17 cellular contexts compared by ENCODE assay signal in genomic region chr2:96122391-96122790, GRCh38. TPM values are rescaled to one million over a fixed set of nuclear protein-coding genes. Genes with fewer than 3 reads are reported as not detected.
A peak's percentile ranks its signal among the peaks of the same experiment; 100 is the strongest.
DNase-seq lines count a peak whose midpoint lies in the region; ATAC-seq, FAIRE-seq and TF ChIP-seq lines count a peak whose summit lies in the region.
"Had no signal": no experiment of that assay in that cellular context is flagged by ENCODE, and none has a peak within 500 bp of the region (broad histone marks: within the 10 kb centered on the region; RNA-seq: fewer than 3 reads in every experiment).

No MANE protein-coding gene starts in this region.

- SMC1A ChIA-PET in GM12878 (lab: Charles Lee; ENCODE audit: uncharacterized antibody, unreplicated experiment), result interaction anchor here (1.1 kb wide), 1 partner anchor 52 kb away, joined by 6 read pairs; no protein-coding TSS in a partner anchor

- H3K36me3 ChIP-seq in right atrium auricular region (no peaks in the 10 kb centered on the region), GM12878 (ENCODE audit: control insufficient read depth in 2 of 2, insufficient read depth in 2 of 2, low read length in 1 of 2) (no peaks in the 10 kb centered on the region), testis (ENCODE audit: low read depth, missing control alignments) (no peaks in the 10 kb centered on the region)
- H3K36me3 ChIP-seq: BLaER1 had no signal

- TF ChIP-seq RAD21 in GM12878 (IDR thresholded peaks at IDR 0.05; ENCODE audit: insufficient read depth, low read depth, low read length), result no peak

- H3K27ac Mint-ChIP-seq in activated CD4-positive, alpha-beta T cell treated with anti-CD3 and anti-CD28 coated beads, Interleukin-2, amount 10 ng/mL, durations not matched to agents 7 days and 5 days, result no peak overlapping the region
- H3K27ac Mint-ChIP-seq: GM23338 had no signal

- intact Hi-C loops in Right ventricle myocardium inferior (cut with DNase I) (no loop called here), GM12878 (cut with micrococcal nuclease; ENCODE audit: unreplicated experiment) (no loop called here), testis (cut with DNase I; ENCODE audit: low total_unique reads) (loop anchor here (10.0 kb wide), 1 partner anchor 118 kb away; no protein-coding TSS in a partner anchor)

- CTCF ChIA-PET in GM12878 (lab: Yijun Ruan, JAX), result interaction anchor here (1.2 to 1.5 kb wide), 2 partner anchors 19 to 52 kb away, joined by 5 to 6 read pairs; no protein-coding TSS in a partner anchor
- CTCF ChIA-PET in activated CD4-positive, alpha-beta T cell treated with anti-CD3 and anti-CD28 coated beads, Interleukin-2, amount 10 ng/mL, durations not matched to agents 7 days and 5 days (lab: Charles Lee), result interaction anchor here (1.4 kb wide), 1 partner anchor 16 kb away, joined by 7 read pairs; the partner anchor contains the start of gene ASTL

- H3K9me3 ChIP-seq in right atrium auricular region (no peaks in the 10 kb centered on the region), GM12878 (replicated peaks; ENCODE audit: control insufficient read depth, insufficient read depth, low read length) (no peaks in the 10 kb centered on the region), testis (no peaks in the 10 kb centered on the region)
- H3K9me3 ChIP-seq: BLaER1, Caco-2 had no signal

- no peaks in the 10 kb centered on the region; the same call in 1 of the 2 replicates for H4K20me1 ChIP-seq in GM12878 (ENCODE audit: control insufficient read depth, insufficient read depth)
- H4K20me1 ChIP-seq: BLaER1 had no signal

- H2AFZ ChIP-seq in GM12878 (ENCODE audit: control insufficient read depth, low read depth, low read length), result no peak overlapping the region
- H2AFZ ChIP-seq: GM23338 had no signal

- peaks cover 31% of the 10 kb centered on the region for H3K27me3 Mint-ChIP-seq in activated CD4-positive, alpha-beta T cell treated with anti-CD3 and anti-CD28 coated beads, Interleukin-2, amount 10 ng/mL, durations not matched to agents 7 days and 5 days

- H3K36me3 Mint-ChIP-seq in activated CD4-positive, alpha-beta T cell treated with anti-CD3 and anti-CD28 coated beads, Interleukin-2, amount 10 ng/mL, durations not matched to agents 7 days and 5 days (ENCODE audit: low read depth), result no peaks in the 10 kb centered on the region

- H3K9me3 Mint-ChIP-seq in activated CD4-positive, alpha-beta T cell treated with anti-CD3 and anti-CD28 coated beads, Interleukin-2, amount 10 ng/mL, durations not matched to agents 7 days and 5 days, result no peaks in the 10 kb centered on the region
- H3K9me3 Mint-ChIP-seq: CD8-positive, alpha-beta memory T cell; GM23338 had no signal

- H3K4me1 ChIP-seq in right atrium auricular region, result peaks cover 0 to 3% of the 10 kb centered on the region in 2 donors
- H3K4me1 ChIP-seq in GM12878 (ENCODE audit: control insufficient read depth, insufficient read depth, low read length), result peaks cover 7% of the 10 kb centered on the region
- H3K4me1 ChIP-seq in testis, result peaks cover 12% of the 10 kb centered on the region

- ATAC-seq in Right ventricle myocardium inferior (no peak), GM12878 (peak; percentile 10; the same call in 2 of the 3 replicates)
- ATAC-seq: GM23338 had no signal

- RAD21 ChIA-PET in GM12878 (lab: Charles Lee; ENCODE audit: unreplicated experiment), result no interaction called here

- no peak for TF ChIP-seq EP300 in GM12878 (IDR thresholded peaks at IDR 0.05; ENCODE audit: borderline replicate concordance in 1 of 2, control insufficient read depth in 1 of 2, low read depth in 2 of 2, low read length in 2 of 2)

- H3K27me3 ChIP-seq in right atrium auricular region (peaks cover 0 to 3% of the 10 kb centered on the region in 2 donors), GM12878 (replicated peaks in 1 of 2; ENCODE audit: control insufficient read depth in 2 of 2, insufficient read depth in 2 of 2, low read length in 1 of 2) (peaks cover 0 to 1% of the 10 kb centered on the region in 2 experiments; a peak in 2 of 4 replicates), testis (no peaks in the 10 kb centered on the region)

- WGBS in GM12878 (ENCODE audit: insufficient coverage, insufficient replicate concordance, low lambda C conversion rate, missing lambda C conversion rate), result 38% methylated on average over 5 of the region's 5 CpGs
- WGBS in testis, 2 donors, result 38 to 80% methylated on average over 1 to 5 of the region's 5 CpGs

- no peak overlapping the region for H3K4me2 ChIP-seq in GM12878 (ENCODE audit: control insufficient read depth, insufficient read depth)
- H3K4me2 ChIP-seq: BLaER1, GM23338 had no signal

- H3K4me3 ChIP-seq in right atrium auricular region (no peak overlapping the region), GM12878 (no peak overlapping the region), testis (no peak overlapping the region)
- H3K4me3 ChIP-seq: BLaER1, GM23338 had no signal

- POLR2A ChIA-PET in GM12878 (lab: Charles Lee), result no interaction called here
- POLR2A ChIA-PET in activated CD4-positive, alpha-beta T cell treated with anti-CD3 and anti-CD28 coated beads, Interleukin-2, amount 10 ng/mL, durations not matched to agents 7 days and 5 days (lab: Charles Lee), result no interaction called here

- BruUV-seq in GM12878 (replicated peaks; lab: Mats Ljungman, UMichigan), result no TSS peak

- peaks cover 8% of the 10 kb centered on the region for H3K4me1 Mint-ChIP-seq in activated CD4-positive, alpha-beta T cell treated with anti-CD3 and anti-CD28 coated beads, Interleukin-2, amount 10 ng/mL, durations not matched to agents 7 days and 5 days

- in situ Hi-C loops in GM12878 (cut with MboI), result no loop called here

- no peak for TF ChIP-seq POLR2A in GM12891 (IDR thresholded peaks at IDR 0.05; ENCODE audit: low read depth, low read length)
- no peak for TF ChIP-seq POLR2A in GM12878 (IDR thresholded peaks at IDR 0.05; ENCODE audit: low read depth, low read length)
- no peak for TF ChIP-seq POLR2A in testis (IDR thresholded peaks at IDR 0.05)

- H3K9ac ChIP-seq in GM12878 (ENCODE audit: control insufficient read depth, insufficient read depth, low read length), result no peak overlapping the region
- H3K9ac ChIP-seq: BLaER1 had no signal

- H3K4me3 Mint-ChIP-seq in activated CD4-positive, alpha-beta T cell treated with anti-CD3 and anti-CD28 coated beads, Interleukin-2, amount 10 ng/mL, durations not matched to agents 7 days and 5 days, result no peak overlapping the region
- H3K4me3 Mint-ChIP-seq: CD8-positive, alpha-beta memory T cell; GM23338 had no signal

- TF ChIP-seq CTCF in right atrium auricular region (IDR thresholded peaks at IDR 0.05) (no peak), GM12878 (IDR thresholded peaks at IDR 0.05 in 2 of 3, conservative IDR thresholded peaks at IDR 0.05 in 1 of 3; ENCODE audit: control insufficient read depth in 2 of 3, extremely low read depth in 1 of 3, insufficient read depth in 1 of 3, low read depth in 3 of 3, low read length in 3 of 3) (no peak), testis (IDR thresholded peaks at IDR 0.05) (no peak)

- FAIRE-seq in GM12891 (lab: Jason Lieb, UNC) (no peak), GM12878 (lab: Jason Lieb, UNC) (no peak)

- DNase-seq in Right ventricle myocardium inferior (ENCODE audit: missing footprints) (peak; percentile 11), right atrium auricular region (ENCODE audit: low spot score) (no peak), GM12891 (ENCODE audit: insufficient read length, low spot score) (no peak), GM12878 (ENCODE audit: low read depth, low spot score) (no peak), testis (peak; percentile 53), NCI-H1436 treated with DMSO at 0.1 percent for 48 hours (lab: John Stamatoyannopoulos, UW) (no peak)
- no peak for DNase-seq in activated CD4-positive, alpha-beta T cell treated with anti-CD3 and anti-CD28 coated beads, Interleukin-2, amount 10 ng/mL, durations not matched to agents 7 days and 5 days
- DNase-seq: 8988T; AML-193; Caco-2; CD8-positive, alpha-beta memory T cell; DMS53; H7; IMR-90 had no signal

- H3K27ac ChIP-seq in right atrium auricular region (no peak overlapping the region), GM12878 (ENCODE audit: control insufficient read depth, insufficient read depth) (no peak overlapping the region), testis (no peak overlapping the region)
- H3K27ac ChIP-seq: BLaER1 had no signal

- H3K79me2 ChIP-seq in GM12878 (ENCODE audit: control insufficient read depth, insufficient read depth, low read length), result no peaks in the 10 kb centered on the region

RNA-seq across cellular contexts. Expression of gene ADRA2B, which starts 6.0 kb away (rescaled TPM):
- total RNA-seq in Right ventricle myocardium inferior, result 6.9 TPM
- total RNA-seq in right atrium auricular region, result 1 to 10 TPM in 1 of 2 donors, under 1 TPM in 1; 0.47 to 1.4 TPM
- 0.18 TPM for polyA plus RNA-seq in GM12891 (2012; ENCODE audit: low read depth, missing spikeins)
- 0.31 TPM in 1 of 2 replicates, not detected in the other for total RNA-seq in GM12878 (2013; cell fraction: nucleolus; rRNA removed)
- total RNA-seq in GM12878 (2014; rRNA removed), result 0.05 TPM in 1 of 2 replicates, not detected in the other
- total RNA-seq in GM12878 (2014; rRNA removed; fragmentation: Illumina TruSeq; extraction: Trizol), result 0.05 TPM in 1 of 2 replicates, not detected in the other
- total RNA-seq in GM12878 (2021), result 0.10 TPM in 1 of 2 replicates, not detected in the other
- polyA plus RNA-seq in GM12878 (2011; ENCODE audit: low read depth), result not detected
- polyA plus RNA-seq in GM12878 (2011; rRNA removed), result not detected in 2 replicates
- not detected in 2 replicates for polyA plus RNA-seq in GM12878 (2011; cell fraction: cytosol; rRNA removed)
- 0.79 and 0.84 TPM in 2 replicates for polyA plus RNA-seq in GM12878 (2011; cell fraction: nucleus; rRNA removed)
- 0.16 and 0.22 TPM in 2 replicates for polyA plus RNA-seq in GM12878 (2012)
- polyA plus RNA-seq in GM12878 (2014; fragmentation: Illumina TruSeq; extraction: Trizol), result 0.01 TPM in 1 of 2 replicates, not detected in the other
- under 1 TPM in 1 of 2 experiments, not detected in 1; 0.03 TPM for polyA plus RNA-seq in GM12878 (2014; fragmentation: Nextera tagmentation; extraction: Ambion mirVana)
- 0.05 and 0.09 TPM in 2 replicates for polyA plus RNA-seq in GM12878 (2014; rRNA removed)
- polyA plus RNA-seq in GM12878 (2016; fragmentation: Nextera tagmentation; extraction: Ambion mirVana), result not detected
- not detected in 2 replicates for polyA minus RNA-seq in GM12878 (2011; rRNA and poly(A)+ RNA removed)
- not detected in 2 replicates for polyA minus RNA-seq in GM12878 (2011; cell fraction: cytosol; rRNA and poly(A)+ RNA removed)
- 0.10 TPM in 1 of 2 replicates, not detected in the other for polyA minus RNA-seq in GM12878 (2011; cell fraction: nucleus; rRNA and poly(A)+ RNA removed)
- total RNA-seq in testis, result 1 to 10 TPM; 2.4 to 2.6 TPM
- 2.1 TPM for polyA plus RNA-seq in testis (ENCODE audit: insufficient read depth, low read depth, low replicate concordance)
- total RNA-seq in activated CD4-positive, alpha-beta T cell treated with anti-CD3 and anti-CD28 coated beads, Interleukin-2, amount 10 ng/mL, durations not matched to agents 7 days and 5 days, result under 1 TPM in 1 of 2 experiments, not detected in 1; 0.06 TPM
- total RNA-seq: Daoy, IMR-90 had no signal
- polyA plus RNA-seq: CD8-positive, alpha-beta memory T cell; IMR-90 had no signal

RNA-seq across cellular contexts. Expression of gene ASTL, which starts 15.9 kb away (rescaled TPM):
- total RNA-seq in Right ventricle myocardium inferior (not detected), right atrium auricular region (not detected), GM12878 (2014; rRNA removed) (0.27 and 0.40 TPM in 2 replicates), GM12878 (2014; rRNA removed; fragmentation: Illumina TruSeq; extraction: Trizol) (0.54 TPM in 1 of 2 replicates, not detected in the other), GM12878 (2021) (0.43 and 1.0 TPM in 2 replicates), testis (1 to 10 TPM in 1 of 2 donors, under 1 TPM in 1; 0.87 to 1.6 TPM)
- polyA plus RNA-seq in GM12891 (2012; ENCODE audit: low read depth, missing spikeins), result 1.7 TPM
- total RNA-seq in GM12878 (2013; cell fraction: nucleolus; rRNA removed), result 0.76 and 2.4 TPM in 2 replicates
- 0.72 TPM for polyA plus RNA-seq in GM12878 (2011; ENCODE audit: low read depth)
- polyA plus RNA-seq in GM12878 (2011; rRNA removed) (0.10 and 0.37 TPM in 2 replicates), GM12878 (2014; fragmentation: Illumina TruSeq; extraction: Trizol) (0.24 TPM in 1 of 2 replicates, not detected in the other), GM12878 (2014; fragmentation: Nextera tagmentation; extraction: Ambion mirVana) (not detected), GM12878 (2014; rRNA removed) (0.18 and 0.37 TPM in 2 replicates), GM12878 (2016; fragmentation: Nextera tagmentation; extraction: Ambion mirVana) (not detected), testis (ENCODE audit: insufficient read depth, low read depth, low replicate concordance) (0.58 TPM)
- 0.34 and 0.53 TPM in 2 replicates for polyA plus RNA-seq in GM12878 (2011; cell fraction: cytosol; rRNA removed)
- 2.4 TPM in 2 replicates for polyA plus RNA-seq in GM12878 (2011; cell fraction: nucleus; rRNA removed)
- 1.3 and 2.0 TPM in 2 replicates for polyA plus RNA-seq in GM12878 (2012)
- polyA minus RNA-seq in GM12878 (2011; rRNA and poly(A)+ RNA removed), result 0.52 and 0.95 TPM in 2 replicates
- not detected in 2 replicates for polyA minus RNA-seq in GM12878 (2011; cell fraction: cytosol; rRNA and poly(A)+ RNA removed)
- polyA minus RNA-seq in GM12878 (2011; cell fraction: nucleus; rRNA and poly(A)+ RNA removed), result 0.77 TPM in 1 of 2 replicates, not detected in the other
- total RNA-seq in activated CD4-positive, alpha-beta T cell treated with anti-CD3 and anti-CD28 coated beads, Interleukin-2, amount 10 ng/mL, durations not matched to agents 7 days and 5 days, result under 1 TPM in 1 of 2 experiments, not detected in 1; 0.22 TPM
- total RNA-seq: Daoy, GM23338, H7, IMR-90 had no signal
- polyA plus RNA-seq: IMR-90 had no signal

RNA-seq across cellular contexts. Expression of gene DUSP2, which starts 22.8 kb away (rescaled TPM):
- 1.3 TPM for total RNA-seq in Right ventricle myocardium inferior
- total RNA-seq in right atrium auricular region, result 1 to 10 TPM; 4.0 to 9.0 TPM
- 84.2 TPM for polyA plus RNA-seq in GM12891 (2012; ENCODE audit: low read depth, missing spikeins)
- total RNA-seq in GM12878 (2013; cell fraction: nucleolus; rRNA removed), result 404 and 419 TPM in 2 replicates
- 212 and 227 TPM in 2 replicates for total RNA-seq in GM12878 (2014; rRNA removed)
- total RNA-seq in GM12878 (2014; rRNA removed; fragmentation: Illumina TruSeq; extraction: Trizol), result 57.4 and 58.0 TPM in 2 replicates
- 181 and 194 TPM in 2 replicates for total RNA-seq in GM12878 (2021)
- 22.1 TPM for polyA plus RNA-seq in GM12878 (2011; ENCODE audit: low read depth)
- polyA plus RNA-seq in GM12878 (2011; rRNA removed), result 47.5 and 84.3 TPM in 2 replicates
- polyA plus RNA-seq in GM12878 (2011; cell fraction: cytosol; rRNA removed), result 146 and 184 TPM in 2 replicates
- 522 and 621 TPM in 2 replicates for polyA plus RNA-seq in GM12878 (2011; cell fraction: nucleus; rRNA removed)
- polyA plus RNA-seq in GM12878 (2012), result 61.4 and 155 TPM in 2 replicates
- polyA plus RNA-seq in GM12878 (2014; fragmentation: Illumina TruSeq; extraction: Trizol), result 11.9 and 35.6 TPM in 2 replicates
- polyA plus RNA-seq in GM12878 (2014; fragmentation: Nextera tagmentation; extraction: Ambion mirVana), result 10 to 100 TPM in 1 of 2 experiments, 1 to 10 TPM in 1; 9.7 to 34.6 TPM
- 158 and 168 TPM in 2 replicates for polyA plus RNA-seq in GM12878 (2014; rRNA removed)
- polyA plus RNA-seq in GM12878 (2016; fragmentation: Nextera tagmentation; extraction: Ambion mirVana), result 10 to 100 TPM; 10.2 to 56.4 TPM
- 98.2 and 232 TPM in 2 replicates for polyA minus RNA-seq in GM12878 (2011; rRNA and poly(A)+ RNA removed)
- polyA minus RNA-seq in GM12878 (2011; cell fraction: cytosol; rRNA and poly(A)+ RNA removed), result 87.6 and 111 TPM in 2 replicates
- 636 and 718 TPM in 2 replicates for polyA minus RNA-seq in GM12878 (2011; cell fraction: nucleus; rRNA and poly(A)+ RNA removed)
- 10 to 100 TPM in 1 of 2 donors, 1 to 10 TPM in 1; 6.3 to 16.5 TPM for total RNA-seq in testis
- polyA plus RNA-seq in testis (ENCODE audit: insufficient read depth, low read depth, low replicate concordance), result 5.7 TPM
- 10 to 100 TPM; 11.9 to 14.2 TPM for total RNA-seq in activated CD4-positive, alpha-beta T cell treated with anti-CD3 and anti-CD28 coated beads, Interleukin-2, amount 10 ng/mL, durations not matched to agents 7 days and 5 days

Comparison
In these comparisons a context has a peak if more than half of its experiments do, and no peak if none do; other contexts are left out.
1. DNase-seq: peak in Right ventricle myocardium inferior (single experiment) and testis (single experiment); none in right atrium auricular region (single experiment), GM12891 (single experiment), GM12878 (single experiment), NCI-H1436 treated with DMSO at 0.1 percent for 48 hours (single experiment) and activated CD4-positive, alpha-beta T cell treated with anti-CD3 and anti-CD28 coated beads, Interleukin-2, amount 10 ng/mL, durations not matched to agents 7 days and 5 days (single experiment).